ENCODE assay signal across 1 cellular context in genomic region chr13:26991508-26992181, GRCh38.
TF ChIP-seq lines count a peak whose summit lies in the region.

No MANE protein-coding gene starts in this region.

TF ChIP-seq in HepG2, 621 proteins besides CTCF, POLR2A, EP300 and RAD21 (continued from another document and continues in another):
- TF ChIP-seq SCMH1 (CRISPR knock-in tag; IDR thresholded peaks at IDR 0.05; ENCODE audit: borderline replicate concordance) (no peak), NR1H2 (CRISPR knock-in tag; IDR thresholded peaks at IDR 0.05; ENCODE audit: borderline replicate concordance, low read depth) (no peak), SETDB1 (CRISPR knock-in tag; IDR thresholded peaks at IDR 0.05; ENCODE audit: borderline replicate concordance) (no peak), ZNF609 (CRISPR knock-in tag; IDR thresholded peaks at IDR 0.05; ENCODE audit: borderline replicate concordance) (peak; percentile 73), IRF9 (CRISPR knock-in tag; IDR thresholded peaks at IDR 0.05; ENCODE audit: borderline replicate concordance) (0 out of 2 replicates have a peak, but pooled peaks have one; percentile 5), ZNF569 (CRISPR knock-in tag; IDR thresholded peaks at IDR 0.05; ENCODE audit: borderline replicate concordance) (no peak), IRX3 (CRISPR knock-in tag; IDR thresholded peaks at IDR 0.05; ENCODE audit: borderline replicate concordance, low read depth) (no peak), MBD4 (IDR thresholded peaks at IDR 0.05; ENCODE audit: borderline replicate concordance, low read length) (no peak), MIER3 (CRISPR knock-in tag; IDR thresholded peaks at IDR 0.05; ENCODE audit: borderline replicate concordance) (0 out of 2 replicates have a peak, but pooled peaks have one; percentile 14), ZNF44 (CRISPR knock-in tag; IDR thresholded peaks at IDR 0.05) (peak; percentile 60; the same call in 1 of the 2 replicates), CREBL2 (CRISPR knock-in tag; IDR thresholded peaks at IDR 0.05; ENCODE audit: borderline replicate concordance) (no peak), ZSCAN29 (CRISPR knock-in tag; conservative IDR thresholded peaks at IDR 0.05) (0 out of 2 replicates have a peak, but pooled peaks have one; percentile 51), HINFP (CRISPR knock-in tag; IDR thresholded peaks at IDR 0.05; ENCODE audit: low read depth) (0 out of 2 replicates have a peak, but pooled peaks have one; percentile 35), ZSCAN31 (CRISPR knock-in tag; IDR thresholded peaks at IDR 0.05; ENCODE audit: low read depth) (peak; percentile 8; the same call in 1 of the 2 replicates), EZH2 (conservative IDR thresholded peaks at IDR 0.05; ENCODE audit: low read depth, low read length) (no peak), ZBTB37 (CRISPR knock-in tag; IDR thresholded peaks at IDR 0.05) (no peak), ZIK1 (CRISPR knock-in tag; IDR thresholded peaks at IDR 0.05; ENCODE audit: borderline replicate concordance, low read depth) (no peak), STAT5B (CRISPR knock-in tag; IDR thresholded peaks at IDR 0.05) (no peak), FIP1L1 (IDR thresholded peaks at IDR 0.05; ENCODE audit: borderline replicate concordance, insufficient read depth, low read depth, low read length) (no peak), MEIS2 (CRISPR knock-in tag; IDR thresholded peaks at IDR 0.05) (0 out of 2 replicates have a peak, but pooled peaks have one; percentile 37), ZNF337 (CRISPR knock-in tag; IDR thresholded peaks at IDR 0.05; ENCODE audit: borderline replicate concordance, low read depth) (peak; percentile 94; the same call in 1 of the 2 replicates), ZNF646 (CRISPR knock-in tag; IDR thresholded peaks at IDR 0.05) (0 out of 2 replicates have a peak, but pooled peaks have one; percentile 30), ZNF710 (CRISPR knock-in tag; IDR thresholded peaks at IDR 0.05; ENCODE audit: borderline replicate concordance) (peak; percentile 74; the same call in 1 of the 2 replicates), SALL1 (CRISPR knock-in tag; IDR thresholded peaks at IDR 0.05) (peak; percentile 27), ZNF512B (CRISPR knock-in tag; IDR thresholded peaks at IDR 0.05; ENCODE audit: borderline replicate concordance) (0 out of 2 replicates have a peak, but pooled peaks have one; percentile 79), ATF6 (CRISPR knock-in tag; conservative IDR thresholded peaks at IDR 0.05) (no peak), PITX1 (CRISPR knock-in tag; IDR thresholded peaks at IDR 0.05) (no peak), SOX5 (CRISPR knock-in tag; IDR thresholded peaks at IDR 0.05; ENCODE audit: borderline replicate concordance) (peak; percentile 47; the same call in 1 of the 2 replicates), TARDBP (CRISPR knock-in tag; IDR thresholded peaks at IDR 0.05) (peak; percentile 15; the same call in 1 of the 2 replicates), FOXO1 (CRISPR knock-in tag; IDR thresholded peaks at IDR 0.05) (peak; percentile 45), HDAC1 (CRISPR knock-in tag; IDR thresholded peaks at IDR 0.05) (0 out of 2 replicates have a peak, but pooled peaks have one; percentile 14), ZNF598 (CRISPR knock-in tag; IDR thresholded peaks at IDR 0.05; ENCODE audit: borderline replicate concordance) (0 out of 2 replicates have a peak, but pooled peaks have one; percentile 19)
